ENCODE assay signal across 1 cellular context in the genomic region with DNA sequence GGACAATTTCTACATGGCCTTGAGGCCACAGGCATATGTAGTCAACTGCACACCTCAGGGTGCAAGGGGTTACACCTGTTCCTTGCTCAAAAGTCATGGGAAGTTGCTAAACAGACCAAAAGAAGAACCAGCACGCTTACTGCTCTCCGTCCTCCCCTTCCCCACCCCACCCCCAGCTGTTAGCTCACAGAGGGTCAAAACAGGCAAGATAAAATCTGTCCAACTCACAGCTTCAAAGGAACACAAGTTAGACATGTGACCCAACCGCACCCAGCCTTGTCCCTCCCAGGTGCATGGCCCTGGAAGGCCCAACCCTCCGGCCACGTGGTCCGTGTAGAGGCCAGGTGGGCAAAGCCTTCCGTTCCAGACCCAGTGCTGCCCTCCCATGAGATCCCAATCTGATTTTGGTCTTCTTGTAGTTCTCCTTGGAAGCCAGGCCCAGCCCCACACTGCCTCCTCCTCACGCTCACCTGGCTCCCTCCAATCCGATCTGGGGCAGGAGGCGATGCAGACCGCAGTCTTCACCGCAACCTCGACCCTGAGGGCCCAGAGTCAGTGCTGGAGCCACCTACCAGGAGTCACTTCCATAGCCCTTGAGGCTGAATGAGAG.
TF ChIP-seq lines count a peak whose summit lies in the region.

No MANE protein-coding gene starts in this region.

TF ChIP-seq in liver, 16 proteins besides CTCF, POLR2A, EP300 and RAD21:
- peak; percentile 0 for TF ChIP-seq SP1 (IDR thresholded peaks at IDR 0.05)
- TF ChIP-seq, protein P1, sequence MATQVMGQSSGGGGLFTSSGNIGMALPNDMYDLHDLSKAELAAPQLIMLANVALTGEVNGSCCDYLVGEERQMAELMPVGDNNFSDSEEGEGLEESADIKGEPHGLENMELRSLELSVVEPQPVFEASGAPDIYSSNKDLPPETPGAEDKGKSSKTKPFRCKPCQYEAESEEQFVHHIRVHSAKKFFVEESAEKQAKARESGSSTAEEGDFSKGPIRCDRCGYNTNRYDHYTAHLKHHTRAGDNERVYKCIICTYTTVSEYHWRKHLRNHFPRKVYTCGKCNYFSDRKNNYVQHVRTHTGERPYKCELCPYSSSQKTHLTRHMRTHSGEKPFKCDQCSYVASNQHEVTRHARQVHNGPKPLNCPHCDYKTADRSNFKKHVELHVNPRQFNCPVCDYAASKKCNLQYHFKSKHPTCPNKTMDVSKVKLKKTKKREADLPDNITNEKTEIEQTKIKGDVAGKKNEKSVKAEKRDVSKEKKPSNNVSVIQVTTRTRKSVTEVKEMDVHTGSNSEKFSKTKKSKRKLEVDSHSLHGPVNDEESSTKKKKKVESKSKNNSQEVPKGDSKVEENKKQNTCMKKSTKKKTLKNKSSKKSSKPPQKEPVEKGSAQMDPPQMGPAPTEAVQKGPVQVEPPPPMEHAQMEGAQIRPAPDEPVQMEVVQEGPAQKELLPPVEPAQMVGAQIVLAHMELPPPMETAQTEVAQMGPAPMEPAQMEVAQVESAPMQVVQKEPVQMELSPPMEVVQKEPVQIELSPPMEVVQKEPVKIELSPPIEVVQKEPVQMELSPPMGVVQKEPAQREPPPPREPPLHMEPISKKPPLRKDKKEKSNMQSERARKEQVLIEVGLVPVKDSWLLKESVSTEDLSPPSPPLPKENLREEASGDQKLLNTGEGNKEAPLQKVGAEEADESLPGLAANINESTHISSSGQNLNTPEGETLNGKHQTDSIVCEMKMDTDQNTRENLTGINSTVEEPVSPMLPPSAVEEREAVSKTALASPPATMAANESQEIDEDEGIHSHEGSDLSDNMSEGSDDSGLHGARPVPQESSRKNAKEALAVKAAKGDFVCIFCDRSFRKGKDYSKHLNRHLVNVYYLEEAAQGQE (IDR thresholded peaks at IDR 0.05), result no peak
- no peak for TF ChIP-seq JUND (IDR thresholded peaks at IDR 0.05)
- TF ChIP-seq HNF4G (IDR thresholded peaks at IDR 0.05), result no peak
- TF ChIP-seq HNF4A (conservative IDR thresholded peaks at IDR 0.05), result peak in 1 of 2 donors; percentile 24
- no peak for TF ChIP-seq TAF1 (conservative IDR thresholded peaks at IDR 0.05)
- peak in 1 of 2 donors; percentile 30 for TF ChIP-seq RXRA (IDR thresholded peaks at IDR 0.05)
- no peak for TF ChIP-seq FOXA2 (IDR thresholded peaks at IDR 0.05)
